ENCODE assay signal across 10 cellular contexts in the genomic region with DNA sequence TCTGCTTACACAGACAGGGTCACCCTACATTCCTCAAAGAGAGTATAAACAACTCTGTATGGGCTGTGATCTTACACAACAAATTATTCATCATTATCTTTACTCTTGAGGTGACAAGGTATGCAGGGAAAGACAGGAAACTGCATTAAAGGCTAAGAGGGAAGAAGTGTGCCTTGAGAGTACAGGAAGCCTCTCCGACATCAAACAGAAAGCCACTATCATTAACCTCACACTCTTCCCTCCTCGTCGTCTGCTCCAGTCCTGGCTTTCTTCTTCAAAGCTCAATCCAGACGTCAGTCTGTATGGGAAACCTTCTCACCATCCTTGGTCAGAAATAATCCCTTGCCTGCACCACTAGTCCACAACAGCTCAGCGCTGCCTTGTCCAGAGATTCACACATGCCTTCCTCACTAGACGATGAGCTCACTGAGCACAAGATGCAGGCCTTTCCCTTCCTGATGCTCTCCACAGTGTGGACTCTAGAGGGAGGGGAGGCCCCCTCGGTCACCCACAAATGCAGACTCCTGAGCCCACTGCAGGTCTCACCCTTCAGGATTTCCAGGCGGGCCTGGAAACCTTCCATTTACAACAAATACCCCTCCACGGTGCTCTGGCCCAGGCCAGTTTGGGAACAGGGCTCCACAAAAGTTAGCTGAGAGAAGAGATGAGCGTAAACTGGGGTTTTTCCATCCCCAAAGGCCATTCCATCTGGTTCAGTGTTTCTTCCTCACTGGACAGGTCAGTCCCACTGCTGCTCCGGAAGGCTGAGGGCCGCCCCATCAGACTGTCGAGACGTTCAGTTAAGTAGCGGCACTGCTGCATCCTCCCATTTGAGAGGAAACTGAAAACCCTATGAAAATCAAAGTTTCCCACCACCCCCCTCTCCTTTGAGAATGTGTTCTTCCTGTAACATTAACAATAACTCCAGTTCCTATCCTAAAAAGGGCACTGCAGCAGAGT. TPM values are rescaled to one million over a fixed set of nuclear protein-coding genes. Genes with fewer than 3 reads are reported as not detected.
DNase-seq lines count a peak whose midpoint lies in the region; ATAC-seq lines count a peak whose summit lies in the region.
"Had no signal": no experiment of that assay in that cellular context is flagged by ENCODE, and none has a peak within 500 bp of the region (broad histone marks: within the 10 kb centered on the region; RNA-seq: fewer than 3 reads in every experiment).

No MANE protein-coding gene starts in this region.

- in situ Hi-C loops in GM23248 (cut with MboI) = no loop called here

- no peak overlapping the region for H3K27ac ChIP-seq in right cardiac atrium (ENCODE audit: low read length)
- peak overlapping the region in 11 of 21 experiments; percentile 4 to 74 (median 50) for H3K27ac ChIP-seq in skin epidermis
- H3K27ac ChIP-seq in GM23248 = no peak overlapping the region

- intact Hi-C loops in activated T-helper 1 cell treated with anti-CD3 and anti-CD28 coated beads, Interleukin-12 subunit alpha, Interleukin-12 subunit beta, Interleukin-2, Interleukin-4 antibody, amounts not matched to agents 30 ng/mL and 10 ng/mL and 1 ng/mL, durations not matched to agents 14 hours and 24 hours and 36 hours (cut with micrococcal nuclease) = no loop called here
- intact Hi-C loops in right cardiac atrium (cut with DNase I) = no loop called here

- 65% methylated on average over 15 of the region's 15 CpGs for WGBS in right cardiac atrium
- WGBS in GM23248 (ENCODE audit: low coverage in 1 of 2, low lambda C conversion rate in 2 of 2, missing lambda C conversion rate in 2 of 2), 2 experiments = 87% methylated on average over 15 of the region's 15 CpGs

- no peak overlapping the region for H2AFZ ChIP-seq in GM23248

- ATAC-seq in right cardiac atrium (peak; percentile 16 to 55), HG03439 (IDR thresholded peaks at IDR 0.05; ENCODE audit: unreplicated experiment) (no peak), HG03432 (IDR thresholded peaks at IDR 0.05; ENCODE audit: unreplicated experiment) (no peak)

- H3K27ac Mint-ChIP-seq in activated T-helper 1 cell treated with anti-CD3 and anti-CD28 coated beads, Interleukin-12 subunit alpha, Interleukin-12 subunit beta, Interleukin-2, Interleukin-4 antibody, amounts not matched to agents 30 ng/mL and 10 ng/mL and 1 ng/mL, durations not matched to agents 14 hours and 24 hours and 36 hours = peak overlapping the region; percentile 90

- no peak overlapping the region for H3K4me2 ChIP-seq in GM23248 (ENCODE audit: unreplicated experiment)

- no peaks in the 10 kb centered on the region for H3F3A ChIP-seq in GM23248 (ENCODE audit: insufficient read depth)

- peaks cover 25% of the 10 kb centered on the region for H3K36me3 Mint-ChIP-seq in activated T-helper 1 cell treated with anti-CD3 and anti-CD28 coated beads, Interleukin-12 subunit alpha, Interleukin-12 subunit beta, Interleukin-2, Interleukin-4 antibody, amounts not matched to agents 30 ng/mL and 10 ng/mL and 1 ng/mL, durations not matched to agents 14 hours and 24 hours and 36 hours (ENCODE audit: low read depth)

- no peaks in the 10 kb centered on the region for H3K27me3 Mint-ChIP-seq in activated T-helper 1 cell treated with anti-CD3 and anti-CD28 coated beads, Interleukin-12 subunit alpha, Interleukin-12 subunit beta, Interleukin-2, Interleukin-4 antibody, amounts not matched to agents 30 ng/mL and 10 ng/mL and 1 ng/mL, durations not matched to agents 14 hours and 24 hours and 36 hours (ENCODE audit: insufficient read depth)

- no peaks in the 10 kb centered on the region for H3K36me3 ChIP-seq in GM23248 (ENCODE audit: low read depth)

- no peaks in the 10 kb centered on the region for H3K9me3 Mint-ChIP-seq in activated T-helper 1 cell treated with anti-CD3 and anti-CD28 coated beads, Interleukin-12 subunit alpha, Interleukin-12 subunit beta, Interleukin-2, Interleukin-4 antibody, amounts not matched to agents 30 ng/mL and 10 ng/mL and 1 ng/mL, durations not matched to agents 14 hours and 24 hours and 36 hours

- no peak overlapping the region for H3K4me3 ChIP-seq in Jurkat, Clone E6-1 (ENCODE audit: low read length)
- H3K4me3 ChIP-seq in right cardiac atrium (ENCODE audit: low read length) (no peak overlapping the region), skin epidermis (no peak overlapping the region), GM23248 (no peak overlapping the region)

- no peaks in the 10 kb centered on the region for H3K79me2 ChIP-seq in GM23248 (ENCODE audit: insufficient read depth)

- no peaks in the 10 kb centered on the region for H4K20me1 ChIP-seq in GM23248 (ENCODE audit: insufficient read depth)

- DNase-seq in Jurkat, Clone E6-1 (ENCODE audit: low read depth, low spot score) = peak; percentile 68
- DNase-seq in activated T-helper 1 cell treated with anti-CD3 and anti-CD28 coated beads, Interleukin-12 subunit alpha, Interleukin-12 subunit beta, Interleukin-2, Interleukin-4 antibody, amounts not matched to agents 30 ng/mL and 10 ng/mL and 1 ng/mL, durations not matched to agents 14 hours and 24 hours and 36 hours (ENCODE audit: low spot score) = no peak
- DNase-seq in right cardiac atrium (no peak), GM23248 (no peak), NCI-H1930 (lab: John Stamatoyannopoulos, UW) (no peak)
- DNase-seq: left cardiac atrium, SHP77 had no signal

- H3K9me2 ChIP-seq in GM23248 (ENCODE audit: insufficient read depth) = no peaks in the 10 kb centered on the region

- H3K9ac ChIP-seq in GM23248 = no peak overlapping the region

- H3K9me3 ChIP-seq in right cardiac atrium (ENCODE audit: control insufficient read depth, low read length) = no peaks in the 10 kb centered on the region
- no peaks in the 10 kb centered on the region for H3K9me3 ChIP-seq in GM23248 (ENCODE audit: low read depth)

- H3K27me3 ChIP-seq in right cardiac atrium (ENCODE audit: control insufficient read depth, insufficient read depth) = no peaks in the 10 kb centered on the region
- no peaks in the 10 kb centered on the region for H3K27me3 ChIP-seq in GM23248 (replicated peaks; ENCODE audit: insufficient read depth)

- H3K4me1 ChIP-seq in right cardiac atrium (ENCODE audit: control insufficient read depth, insufficient read depth, low read length) (peaks cover 3% of the 10 kb centered on the region), GM23248 (ENCODE audit: insufficient read depth) (no peaks in the 10 kb centered on the region)

- H3K4me1 Mint-ChIP-seq in activated T-helper 1 cell treated with anti-CD3 and anti-CD28 coated beads, Interleukin-12 subunit alpha, Interleukin-12 subunit beta, Interleukin-2, Interleukin-4 antibody, amounts not matched to agents 30 ng/mL and 10 ng/mL and 1 ng/mL, durations not matched to agents 14 hours and 24 hours and 36 hours (ENCODE audit: low read depth) = peaks cover 48% of the 10 kb centered on the region

- H3K4me3 Mint-ChIP-seq in activated T-helper 1 cell treated with anti-CD3 and anti-CD28 coated beads, Interleukin-12 subunit alpha, Interleukin-12 subunit beta, Interleukin-2, Interleukin-4 antibody, amounts not matched to agents 30 ng/mL and 10 ng/mL and 1 ng/mL, durations not matched to agents 14 hours and 24 hours and 36 hours = peak overlapping the region; percentile 80

RNA-seq across cellular contexts. Expression of gene UXS1, which starts 55.9 kb away (rescaled TPM):
- polyA plus RNA-seq in Jurkat, Clone E6-1 (2012; ENCODE audit: insufficient read depth, insufficient read length) = 29.1 TPM
- 36.7 TPM in 2 replicates for total RNA-seq in activated T-helper 1 cell treated with anti-CD3 and anti-CD28 coated beads, Interleukin-12 subunit alpha, Interleukin-12 subunit beta, Interleukin-2, Interleukin-4 antibody, amounts not matched to agents 30 ng/mL and 10 ng/mL and 1 ng/mL, durations not matched to agents 14 hours and 24 hours and 36 hours
- total RNA-seq in right cardiac atrium = 10 to 100 TPM; 25.7 to 35.4 (median 28.1) TPM
- 27.3 TPM for polyA plus RNA-seq in right cardiac atrium
- 29.6 and 35.8 TPM in 2 replicates for total RNA-seq in GM23248 (2014; rRNA removed; shearing (Covaris generic))
- polyA plus RNA-seq in GM23248 (2016; fragmentation: Nextera tagmentation; extraction: Ambion mirVana) = 57.5 TPM in 2 replicates

Comparison
In these comparisons a context has a peak if more than half of its experiments do, and no peak if none do; other contexts are left out.
1. ATAC-seq: peak in right cardiac atrium (2 of 2); none in HG03439 (single experiment) and HG03432 (single experiment).
2. H3K27ac ChIP-seq: peak in skin epidermis (11 of 21); none in right cardiac atrium (single experiment) and GM23248 (single experiment).